8 cellular contexts compared by ENCODE assay signal in genomic region chr3:9224490-9224889, GRCh38. TPM values are rescaled to one million over a fixed set of nuclear protein-coding genes. Genes with fewer than 3 reads are reported as not detected.
DNase-seq lines count a peak whose midpoint lies in the region; ATAC-seq, FAIRE-seq and TF ChIP-seq lines count a peak whose summit lies in the region.

No MANE protein-coding gene starts in this region.

- peaks cover 15 to 56% of the 10 kb centered on the region in 2 experiments for H3K27me3 ChIP-seq in K562 (ENCODE audit: control insufficient read depth in 2 of 2, insufficient read depth in 2 of 2, low read length in 2 of 2)
- no peaks in the 10 kb centered on the region for H3K27me3 ChIP-seq in small intestine (ENCODE audit: control insufficient read depth in 2 of 2, insufficient read depth in 2 of 2, low read length in 2 of 2)

- H3K4me2 ChIP-seq in K562 (ENCODE audit: insufficient read depth, low read length): no peak overlapping the region

- FAIRE-seq in K562 (lab: Jason Lieb, UNC) (no peak), small intestine (lab: Jason Lieb, UNC) (no peak)

- 0% methylated on average over 5 of the region's 5 CpGs for WGBS in K562 (ENCODE audit: insufficient coverage, low coverage, missing lambda C conversion rate)
- WGBS in small intestine, 3 donors: 57 to 71% (median 61%) methylated on average over 5 of the region's 5 CpGs

- CTCF ChIA-PET in K562 (lab: Yijun Ruan, JAX; ENCODE audit: low intra/inter-chr PET ratio): no interaction called here

- no peak overlapping the region for H3K4me3 Mint-ChIP-seq in T-helper 17 cell

- no TSS peak for BruUV-seq in K562 (replicated peaks; lab: Mats Ljungman, UMichigan)

- no peak for TF ChIP-seq EP300 in K562 (IDR thresholded peaks at IDR 0.05; ENCODE audit: low read length)

- POLR2A ChIA-PET in K562 (lab: Yijun Ruan, JAX): interaction anchor here (0.5 to 1.5 kb wide), 6 partner anchors 9 to 433 kb away, joined by 3 to 4 read pairs (median 3); no protein-coding TSS in a partner anchor

- intact Hi-C loops in K562 (cut with micrococcal nuclease): loop anchor here (5.0 kb wide), 1 partner anchor 78 kb away; no protein-coding TSS in a partner anchor

- H3K4me1 ChIP-seq in K562 (replicated peaks in 1 of 2; ENCODE audit: control insufficient read depth in 2 of 2, insufficient read depth in 2 of 2, low read length in 2 of 2) (peaks cover 0 to 6% of the 10 kb centered on the region in 2 experiments; a peak in 2 of 5 replicates), small intestine (ENCODE audit: control insufficient read depth in 2 of 2, insufficient read depth in 1 of 2, low read depth in 1 of 2, low read length in 1 of 2) (no peaks in the 10 kb centered on the region)

- TF ChIP-seq CTCF in GM13976 (IDR thresholded peaks at IDR 0.05; ENCODE audit: borderline replicate concordance, control extremely low read depth, extremely low read depth, insufficient read depth, missing control alignments) (peak; percentile 28), K562 (IDR thresholded peaks at IDR 0.05 in 2 of 3, conservative IDR thresholded peaks at IDR 0.05 in 1 of 3; ENCODE audit: insufficient read depth in 2 of 3, low read depth in 1 of 3, low read length in 3 of 3) (peak in 2 of 3 experiments; percentile 26 to 33; a peak in 2 of 6 replicates)

- no peaks in the 10 kb centered on the region; the same call in 1 of the 2 replicates for H4K20me1 ChIP-seq in K562 (replicated peaks; ENCODE audit: control insufficient read depth, insufficient read depth, low read length)

- no peaks in the 10 kb centered on the region for H3K79me2 ChIP-seq in K562 (ENCODE audit: control insufficient read depth, insufficient read depth, low read length)

- H3K27ac ChIP-seq in K562 (ENCODE audit: extremely low read depth, low read depth, low read length): no peak overlapping the region
- H3K27ac ChIP-seq in small intestine (ENCODE audit: low read depth in 1 of 2, low read length in 1 of 2): no peak overlapping the region

- TF ChIP-seq RAD21 in K562 (CRISPR knock-in tag; conservative IDR thresholded peaks at IDR 0.05 in 1 of 2, IDR thresholded peaks at IDR 0.05 in 1 of 2): peak; percentile 19 to 21; a peak in 2 of 4 replicates

- H3K4me3 ChIP-seq in K562 (no peak overlapping the region), small intestine (ENCODE audit: low read depth in 1 of 2, low read length in 2 of 2) (no peak overlapping the region)

- ATAC-seq in GM19452 (IDR thresholded peaks at IDR 0.05; ENCODE audit: unreplicated experiment): peak; percentile 96
- ATAC-seq in HG03135 (IDR thresholded peaks at IDR 0.05; ENCODE audit: unreplicated experiment): peak; percentile 95
- ATAC-seq in K562: peak; percentile 78
- ATAC-seq in T-helper 17 cell: no peak

- DNase-seq in GM13976 (ENCODE audit: low spot score) (peak; percentile 79), K562 (ENCODE audit: extremely low read depth in 1 of 4, low spot score in 3 of 4) (no peak), small intestine (no peak), putamen (ENCODE audit: low spot score) (no peak), T-helper 17 cell (no peak)
- DNase-seq in activated CD8-positive, alpha-beta memory T cell treated with anti-CD3 and anti-CD28 coated beads, Interleukin-2, amount 50 U/mL, for 48 hours: no peak

- H3K27me3 Mint-ChIP-seq in T-helper 17 cell: peaks cover 15% of the 10 kb centered on the region

- H3K9ac ChIP-seq in K562 (ENCODE audit: insufficient read depth in 1 of 2, low read depth in 2 of 2, low read length in 2 of 2): no peak overlapping the region

- no peak overlapping the region for H3K27ac Mint-ChIP-seq in T-helper 17 cell

- no peaks in the 10 kb centered on the region for H3K36me3 Mint-ChIP-seq in T-helper 17 cell (ENCODE audit: low read depth)

- no peak for TF ChIP-seq POLR2A in K562 (conservative IDR thresholded peaks at IDR 0.05)

- no peaks in the 10 kb centered on the region for H3K9me3 ChIP-seq in K562 (replicated peaks; ENCODE audit: control insufficient read depth, insufficient read depth, low read depth, low read length)
- H3K9me3 ChIP-seq in small intestine (ENCODE audit: control insufficient read depth, low read depth): no peaks in the 10 kb centered on the region
- no peaks in the 10 kb centered on the region for H3K9me3 ChIP-seq in T-helper 17 cell (ENCODE audit: control insufficient read depth, low read length, poor library complexity, severe bottlenecking)

- no peak overlapping the region for H2AFZ ChIP-seq in K562 (ENCODE audit: low read depth, low read length)

- in situ Hi-C loops in GM13976 (cut with MboI; ENCODE audit: low sequenced_read_pairs, unreplicated experiment): no loop called here
- in situ Hi-C loops in K562 (cut with MboI): no loop called here

- peaks cover 5% of the 10 kb centered on the region for H3K4me1 Mint-ChIP-seq in T-helper 17 cell

- H3K36me3 ChIP-seq in K562 (ENCODE audit: control insufficient read depth, insufficient read depth, low read length) (no peaks in the 10 kb centered on the region), small intestine (ENCODE audit: control insufficient read depth in 2 of 2, insufficient read depth in 2 of 2, low read length in 2 of 2) (no peaks in the 10 kb centered on the region)

- no peaks in the 10 kb centered on the region for H3K9me1 ChIP-seq in K562 (ENCODE audit: control insufficient read depth, insufficient read depth, low read length)

TF ChIP-seq in K562, 482 proteins besides CTCF, POLR2A, EP300 and RAD21 (continues in another document):
- peak in 1 of 2 experiments; percentile 50; a peak in 2 of 4 replicates for TF ChIP-seq TRIM24 (IDR thresholded peaks at IDR 0.05)
- peak; percentile 74 for TF ChIP-seq FOSL1 (tag; conservative IDR thresholded peaks at IDR 0.05)
- TF ChIP-seq ATF3 (IDR thresholded peaks at IDR 0.05): peak; percentile 73; the same call in 1 of the 2 replicates
- TF ChIP-seq ATF3 (CRISPR knock-in tag; conservative IDR thresholded peaks at IDR 0.05): no peak
- TF ChIP-seq DACH1 (IDR thresholded peaks at IDR 0.05; ENCODE audit: partially characterized antibody): no peak
- TF ChIP-seq CEBPB (tag; IDR thresholded peaks at IDR 0.05): peak; percentile 44
- TF ChIP-seq, protein P1, sequence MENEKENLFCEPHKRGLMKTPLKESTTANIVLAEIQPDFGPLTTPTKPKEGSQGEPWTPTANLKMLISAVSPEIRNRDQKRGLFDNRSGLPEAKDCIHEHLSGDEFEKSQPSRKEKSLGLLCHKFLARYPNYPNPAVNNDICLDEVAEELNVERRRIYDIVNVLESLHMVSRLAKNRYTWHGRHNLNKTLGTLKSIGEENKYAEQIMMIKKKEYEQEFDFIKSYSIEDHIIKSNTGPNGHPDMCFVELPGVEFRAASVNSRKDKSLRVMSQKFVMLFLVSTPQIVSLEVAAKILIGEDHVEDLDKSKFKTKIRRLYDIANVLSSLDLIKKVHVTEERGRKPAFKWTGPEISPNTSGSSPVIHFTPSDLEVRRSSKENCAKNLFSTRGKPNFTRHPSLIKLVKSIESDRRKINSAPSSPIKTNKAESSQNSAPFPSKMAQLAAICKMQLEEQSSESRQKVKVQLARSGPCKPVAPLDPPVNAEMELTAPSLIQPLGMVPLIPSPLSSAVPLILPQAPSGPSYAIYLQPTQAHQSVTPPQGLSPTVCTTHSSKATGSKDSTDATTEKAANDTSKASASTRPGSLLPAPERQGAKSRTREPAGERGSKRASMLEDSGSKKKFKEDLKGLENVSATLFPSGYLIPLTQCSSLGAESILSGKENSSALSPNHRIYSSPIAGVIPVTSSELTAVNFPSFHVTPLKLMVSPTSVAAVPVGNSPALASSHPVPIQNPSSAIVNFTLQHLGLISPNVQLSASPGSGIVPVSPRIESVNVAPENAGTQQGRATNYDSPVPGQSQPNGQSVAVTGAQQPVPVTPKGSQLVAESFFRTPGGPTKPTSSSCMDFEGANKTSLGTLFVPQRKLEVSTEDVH (IDR thresholded peaks at IDR 0.05; ENCODE audit: low read depth, partially characterized antibody): no peak
- TF ChIP-seq FOXA1 (IDR thresholded peaks at IDR 0.05; ENCODE audit: borderline replicate concordance): no peak
- TF ChIP-seq CTBP1 (IDR thresholded peaks at IDR 0.05; ENCODE audit: borderline replicate concordance): peak; percentile 29; the same call in 1 of the 2 replicates
- peak; percentile 57 for TF ChIP-seq CEBPG (CRISPR knock-in tag; IDR thresholded peaks at IDR 0.05)
- TF ChIP-seq CEBPG (tag; conservative IDR thresholded peaks at IDR 0.05 in 1 of 2, IDR thresholded peaks at IDR 0.05 in 1 of 2): peak; percentile 87 to 90
- peak; percentile 32; the same call in 1 of the 2 replicates for TF ChIP-seq SMARCE1 (IDR thresholded peaks at IDR 0.05)

RNA-seq across cellular contexts. Expression of gene SRGAP3, which starts 25.0 kb away (rescaled TPM):
- total RNA-seq in K562 (2011; cell fraction: chromatin; rRNA removed; ENCODE audit: low replicate concordance): 0.81 and 2.2 TPM in 2 replicates
- 1.6 TPM in 1 of 2 replicates, not detected in the other for total RNA-seq in K562 (2011; cell fraction: nucleolus; rRNA removed)
- 0.66 and 2.1 TPM in 2 replicates for total RNA-seq in K562 (2011; cell fraction: nucleoplasm; rRNA removed)
- total RNA-seq in K562 (2014; rRNA removed): 0.20 TPM in 1 of 2 replicates, not detected in the other
- 0.33 and 0.61 TPM in 2 replicates for total RNA-seq in K562 (2014; rRNA removed; fragmentation: Illumina TruSeq; extraction: Trizol)
- 0.11 and 0.38 TPM in 2 replicates for total RNA-seq in K562 (2015; rRNA removed; fragmentation: Illumina TruSeq; extraction: Trizol)
- total RNA-seq in K562 (2021): 0.16 and 0.35 TPM in 2 replicates
- polyA plus RNA-seq in K562 (2011; rRNA removed): 0.69 and 0.85 TPM in 2 replicates
- 0.30 and 0.31 TPM in 2 replicates for polyA plus RNA-seq in K562 (2011; cell fraction: cytosol; rRNA removed)
- polyA plus RNA-seq in K562 (2011; cell fraction: nucleus; rRNA removed): 0.54 and 0.91 TPM in 2 replicates
- polyA plus RNA-seq in K562 (2012): 0.42 and 0.78 TPM in 2 replicates
- polyA plus RNA-seq in K562 (2014; fragmentation: Illumina TruSeq; extraction: Trizol): 0.46 TPM in 1 of 2 replicates, not detected in the other
- polyA plus RNA-seq in K562 (2014; fragmentation: Nextera tagmentation; extraction: Ambion mirVana): under 1 TPM; 0.29 to 0.35 TPM
- polyA plus RNA-seq in K562 (2014; rRNA removed): 1.0 TPM in 1 of 2 replicates, not detected in the other
- 0.18 TPM in 1 of 2 replicates, not detected in the other for polyA minus RNA-seq in K562 (2011; rRNA and poly(A)+ RNA removed)
- polyA minus RNA-seq in K562 (2011; cell fraction: cytosol; rRNA and poly(A)+ RNA removed): not detected in 2 replicates
- polyA minus RNA-seq in K562 (2011; cell fraction: nucleus; rRNA and poly(A)+ RNA removed): 1.8 and 2.8 TPM in 2 replicates
- polyA plus RNA-seq in small intestine: 1 to 10 TPM in 2 of 3 donors, under 1 TPM in 1; 0.22 to 1.4 (median 1.1) TPM
- 1 to 10 TPM; 1.8 to 2.2 TPM for total RNA-seq in T-helper 17 cell
